Comparison of ENCODE assay signal across 8 cellular contexts in the genomic region with DNA sequence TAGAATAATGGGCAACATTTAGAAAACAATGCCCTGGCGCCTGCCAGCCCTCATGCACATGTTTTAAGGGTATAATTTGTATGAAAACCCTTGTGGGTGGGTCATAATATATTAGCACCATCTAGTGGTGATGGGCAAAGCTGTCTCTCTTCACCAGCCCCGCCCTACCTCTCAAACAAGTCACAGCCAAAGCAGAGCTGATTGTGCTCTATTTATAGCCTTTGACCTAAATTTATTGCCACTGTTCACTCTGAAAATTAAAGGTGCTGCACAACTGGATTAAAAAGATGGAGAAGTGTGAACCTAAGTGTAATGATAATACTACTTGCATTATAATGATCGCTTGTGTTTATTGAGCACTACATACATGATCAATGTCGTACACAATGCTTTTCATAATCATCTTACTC.
DNase-seq lines count a peak whose midpoint lies in the region; ATAC-seq and TF ChIP-seq lines count a peak whose summit lies in the region.

No MANE protein-coding gene starts in this region.

- DNase-seq in GDM1 (lab: John Stamatoyannopoulos, UW): peak; percentile 30
- DNase-seq in GM23338 (ENCODE audit: low spot score): peak; percentile 80
- peak; percentile 71 for DNase-seq in LHCN-M2 (ENCODE audit: low read depth)
- DNase-seq in PC-3: peak; percentile 83
- DNase-seq in activated T-cell treated with anti-CD3 and anti-CD28 coated beads, Interleukin-2, amount 50 U/mL, for 4 hours: peak; percentile 46
- peak; percentile 72 to 80 for DNase-seq in fibroblast of lung (ENCODE audit: low read depth in 2 of 2)
- DNase-seq in tibial nerve (ENCODE audit: low spot score in 2 of 2): peak; percentile 47 to 70

- no peaks in the 10 kb centered on the region for H3K36me3 ChIP-seq in GM23338 (ENCODE audit: insufficient read depth)
- no peaks in the 10 kb centered on the region for H3K36me3 ChIP-seq in PC-3 (ENCODE audit: low read depth, low read length)
- H3K36me3 ChIP-seq in fibroblast of lung (ENCODE audit: control insufficient read depth, insufficient read depth, low read length): no peaks in the 10 kb centered on the region
- no peaks in the 10 kb centered on the region for H3K36me3 ChIP-seq in neural cell (ENCODE audit: insufficient read depth, low read length)
- no peaks in the 10 kb centered on the region for H3K36me3 ChIP-seq in tibial nerve

- TF ChIP-seq POLR2A in tibial nerve (IDR thresholded peaks at IDR 0.05): no peak

- intact Hi-C loops in PC-3 (cut with micrococcal nuclease): loop anchor here (1.0 to 2.0 kb wide), 3 partner anchors 47 to 276 kb away; no protein-coding TSS in a partner anchor

- H3K36me3 Mint-ChIP-seq in GM23338 (ENCODE audit: low read depth): no peaks in the 10 kb centered on the region; the same call in 2 of the 3 replicates
- H3K36me3 Mint-ChIP-seq in activated T-cell treated with anti-CD3 and anti-CD28 coated beads, Interleukin-2, amount 50 U/mL, for 4 hours (ENCODE audit: insufficient read depth): no peaks in the 10 kb centered on the region

- H3K27me3 Mint-ChIP-seq in GM23338 (ENCODE audit: insufficient read depth, low read depth, poor library complexity): peaks cover 2% of the 10 kb centered on the region
- peaks cover 5% of the 10 kb centered on the region for H3K27me3 Mint-ChIP-seq in activated T-cell treated with anti-CD3 and anti-CD28 coated beads, Interleukin-2, amount 50 U/mL, for 4 hours (ENCODE audit: low read depth)

- H3K4me3 ChIP-seq in GM23338: no peak overlapping the region
- H3K4me3 ChIP-seq in PC-3 (ENCODE audit: low read length): no peak overlapping the region
- H3K4me3 ChIP-seq in fibroblast of lung (replicated peaks in 1 of 4; ENCODE audit: control extremely low read depth in 1 of 4, insufficient read depth in 1 of 4, low read depth in 3 of 4, low read length in 4 of 4): no peak overlapping the region
- H3K4me3 ChIP-seq in neural cell (ENCODE audit: low read length): no peak overlapping the region
- H3K4me3 ChIP-seq in tibial nerve: no peak overlapping the region

- H3K4me2 ChIP-seq in GM23338: no peak overlapping the region
- no peak overlapping the region for H3K4me2 ChIP-seq in PC-3 (ENCODE audit: low read length)
- H3K4me2 ChIP-seq in fibroblast of lung (ENCODE audit: extremely low read depth, insufficient read depth, low read length): no peak overlapping the region
- H3K4me2 ChIP-seq in neural cell (ENCODE audit: low read length): no peak overlapping the region

- no peak for TF ChIP-seq EP300 in neural cell (conservative IDR thresholded peaks at IDR 0.05; ENCODE audit: poor library complexity, severe bottlenecking)
- TF ChIP-seq EP300 in tibial nerve (IDR thresholded peaks at IDR 0.05): peak in 1 of 2 donors; percentile 27

- H3K9me3 ChIP-seq in PC-3 (ENCODE audit: low read length) (0 out of 2 replicates have a peak, but pooled peaks cover 2% of the 10 kb centered on the region), fibroblast of lung (ENCODE audit: control insufficient read depth, insufficient read depth, low read depth, low read length) (no peaks in the 10 kb centered on the region), neural cell (ENCODE audit: low read length) (no peaks in the 10 kb centered on the region), tibial nerve (peaks cover 0 to 2% (median 0%) of the 10 kb centered on the region in 4 donors)

- 49 to 50% methylated on average over 4 of the region's 4 CpGs for WGBS in tibial nerve, 2 donors

- H2AFZ ChIP-seq in GM23338: no peak overlapping the region
- H2AFZ ChIP-seq in PC-3 (ENCODE audit: low read length): no peak overlapping the region
- no peak overlapping the region for H2AFZ ChIP-seq in fibroblast of lung (ENCODE audit: low read length)
- H2AFZ ChIP-seq in neural cell (ENCODE audit: low read depth, low read length): no peak overlapping the region

- no peak overlapping the region for H3K27ac Mint-ChIP-seq in GM23338

- peak; percentile 88 for TF ChIP-seq RAD21 in neural cell (conservative IDR thresholded peaks at IDR 0.05)

- BruUV-seq in PC-3 (replicated peaks; lab: Mats Ljungman, UMichigan): no TSS peak

- CTCF ChIA-PET in PC-3 (lab: Charles Lee): interaction anchor here (0.6 to 1.0 kb wide), 2 partner anchors 276 to 318 kb away, joined by 4 to 5 read pairs; no protein-coding TSS in a partner anchor

- H3K27ac ChIP-seq in GM23338 (ENCODE audit: low read depth) (no peak overlapping the region), PC-3 (ENCODE audit: low read length) (no peak overlapping the region), fibroblast of lung (ENCODE audit: insufficient read depth, low read length) (no peak overlapping the region), neural cell (ENCODE audit: low read length) (no peak overlapping the region), tibial nerve (no peak overlapping the region)

- ATAC-seq in GM23338: peak; percentile 92
- peak; percentile 88 for ATAC-seq in PC-3
- ATAC-seq in activated T-cell treated with anti-CD3 and anti-CD28 coated beads, Interleukin-2, amount 50 U/mL, for 4 hours: peak; percentile 86 to 94

- H3K4me1 ChIP-seq in GM23338 (ENCODE audit: insufficient read depth) (0 out of 2 replicates have a peak, but pooled peaks cover 7% of the 10 kb centered on the region), PC-3 (ENCODE audit: insufficient read depth, low read length) (peaks cover 11% of the 10 kb centered on the region), fibroblast of lung (ENCODE audit: control insufficient read depth, extremely low read depth, insufficient read depth, low read length) (peaks cover 3% of the 10 kb centered on the region), tibial nerve (peaks cover 0 to 25% (median 8%) of the 10 kb centered on the region in 4 donors)

- H4K20me1 ChIP-seq in GM23338 (replicated peaks; ENCODE audit: insufficient read depth) (no peaks in the 10 kb centered on the region), PC-3 (ENCODE audit: low read length) (no peaks in the 10 kb centered on the region), fibroblast of lung (ENCODE audit: control insufficient read depth, extremely low read depth, insufficient read depth, low read length) (no peaks in the 10 kb centered on the region), neural cell (ENCODE audit: insufficient read depth) (no peaks in the 10 kb centered on the region)

- POLR2A ChIA-PET in PC-3 (lab: Charles Lee; ENCODE audit: unreplicated experiment): no interaction called here

- no peaks in the 10 kb centered on the region for H3F3A ChIP-seq in GM23338 (replicated peaks; ENCODE audit: low read depth)
- no peaks in the 10 kb centered on the region for H3F3A ChIP-seq in PC-3 (ENCODE audit: low read length, unreplicated experiment)
- H3F3A ChIP-seq in neural cell (ENCODE audit: insufficient read depth, low read length, poor library complexity, severe bottlenecking): no peaks in the 10 kb centered on the region

- H3K79me2 ChIP-seq in GM23338 (replicated peaks; ENCODE audit: insufficient read depth) (no peaks in the 10 kb centered on the region), PC-3 (ENCODE audit: low read length) (no peaks in the 10 kb centered on the region), fibroblast of lung (ENCODE audit: control insufficient read depth, insufficient read depth, low read length) (no peaks in the 10 kb centered on the region), neural cell (replicated peaks; ENCODE audit: insufficient read depth, low read length) (no peaks in the 10 kb centered on the region)

- TF ChIP-seq CTCF in GM23338 (conservative IDR thresholded peaks at IDR 0.05; ENCODE audit: low read depth in 2 of 2) (peak; percentile 84 to 85), PC-3 (conservative IDR thresholded peaks at IDR 0.05; ENCODE audit: low read depth, low read length) (peak; percentile 94), fibroblast of lung (conservative IDR thresholded peaks at IDR 0.05 in 1 of 2, IDR thresholded peaks at IDR 0.05 in 1 of 2; ENCODE audit: low read depth in 1 of 2, low read length in 2 of 2) (peak; percentile 71 to 85), neural cell (IDR thresholded peaks at IDR 0.05; ENCODE audit: poor library complexity, severe bottlenecking) (peak; percentile 87), tibial nerve (IDR thresholded peaks at IDR 0.05) (peak; percentile 74 to 85 (median 79))

- H3K27me3 ChIP-seq in GM23338 (ENCODE audit: insufficient read depth) (no peaks in the 10 kb centered on the region), PC-3 (ENCODE audit: low read length) (peaks cover 9% of the 10 kb centered on the region; the same call in 1 of the 2 replicates), fibroblast of lung (ENCODE audit: control insufficient read depth, insufficient read depth, low read length) (peaks cover 9% of the 10 kb centered on the region), neural cell (ENCODE audit: insufficient read depth, low read depth, low read length) (no peaks in the 10 kb centered on the region), tibial nerve (no peaks in the 10 kb centered on the region)

- peaks cover 7% of the 10 kb centered on the region; the same call in 2 of the 3 replicates for H3K4me1 Mint-ChIP-seq in GM23338
- no peaks in the 10 kb centered on the region for H3K4me1 Mint-ChIP-seq in activated T-cell treated with anti-CD3 and anti-CD28 coated beads, Interleukin-2, amount 50 U/mL, for 4 hours (ENCODE audit: low read depth)

- no peaks in the 10 kb centered on the region for H3K9me2 ChIP-seq in GM23338 (ENCODE audit: insufficient read depth)
- no peaks in the 10 kb centered on the region for H3K9me2 ChIP-seq in PC-3 (replicated peaks; ENCODE audit: low read length)
- no peaks in the 10 kb centered on the region for H3K9me2 ChIP-seq in neural cell (ENCODE audit: insufficient read depth, low read length)

- H3K9ac ChIP-seq in PC-3 (ENCODE audit: low read length): no peak overlapping the region
- no peak overlapping the region for H3K9ac ChIP-seq in fibroblast of lung (ENCODE audit: insufficient read depth, low read length)
- no peak overlapping the region for H3K9ac ChIP-seq in neural cell (ENCODE audit: low read length)

- H3K4me3 Mint-ChIP-seq in GM23338: no peak overlapping the region
- H3K4me3 Mint-ChIP-seq in activated T-cell treated with anti-CD3 and anti-CD28 coated beads, Interleukin-2, amount 50 U/mL, for 4 hours: no peak overlapping the region

- H3K9me3 Mint-ChIP-seq in GM23338: peaks cover 7% of the 10 kb centered on the region
- H3K9me3 Mint-ChIP-seq in activated T-cell treated with anti-CD3 and anti-CD28 coated beads, Interleukin-2, amount 50 U/mL, for 4 hours: peaks cover 3% of the 10 kb centered on the region

TF ChIP-seq in GM23338, 12 proteins besides CTCF, POLR2A, EP300 and RAD21 (continues in another document):
- TF ChIP-seq JUNB (IDR thresholded peaks at IDR 0.05; ENCODE audit: unreplicated experiment) (no peak), ZNF331 (CRISPR knock-in tag; IDR thresholded peaks at IDR 0.05; ENCODE audit: low read depth) (no peak), ZNF114 (CRISPR knock-in tag; IDR thresholded peaks at IDR 0.05) (no peak)

TF ChIP-seq in neural cell, 6 proteins besides CTCF, POLR2A, EP300 and RAD21:
- TF ChIP-seq SMC3 (conservative IDR thresholded peaks at IDR 0.05; ENCODE audit: poor library complexity) (peak; percentile 94), TAF1 (IDR thresholded peaks at IDR 0.05; ENCODE audit: low read depth) (no peak)

Comparison
In these comparisons a context has a peak if more than half of its experiments do, and no peak if none do; other contexts are left out.
1. DNase-seq: peak in every context shown above with its lines; median percentile 83 in PC-3; 80 in GM23338; 76 in fibroblast of lung; 71 in LHCN-M2; 58 in tibial nerve; 46 in activated T-cell treated with anti-CD3 and anti-CD28 coated beads, Interleukin-2, amount 50 U/mL, for 4 hours; 30 in GDM1.